ENCODE assay signal across 1 cellular context in the genomic region with DNA sequence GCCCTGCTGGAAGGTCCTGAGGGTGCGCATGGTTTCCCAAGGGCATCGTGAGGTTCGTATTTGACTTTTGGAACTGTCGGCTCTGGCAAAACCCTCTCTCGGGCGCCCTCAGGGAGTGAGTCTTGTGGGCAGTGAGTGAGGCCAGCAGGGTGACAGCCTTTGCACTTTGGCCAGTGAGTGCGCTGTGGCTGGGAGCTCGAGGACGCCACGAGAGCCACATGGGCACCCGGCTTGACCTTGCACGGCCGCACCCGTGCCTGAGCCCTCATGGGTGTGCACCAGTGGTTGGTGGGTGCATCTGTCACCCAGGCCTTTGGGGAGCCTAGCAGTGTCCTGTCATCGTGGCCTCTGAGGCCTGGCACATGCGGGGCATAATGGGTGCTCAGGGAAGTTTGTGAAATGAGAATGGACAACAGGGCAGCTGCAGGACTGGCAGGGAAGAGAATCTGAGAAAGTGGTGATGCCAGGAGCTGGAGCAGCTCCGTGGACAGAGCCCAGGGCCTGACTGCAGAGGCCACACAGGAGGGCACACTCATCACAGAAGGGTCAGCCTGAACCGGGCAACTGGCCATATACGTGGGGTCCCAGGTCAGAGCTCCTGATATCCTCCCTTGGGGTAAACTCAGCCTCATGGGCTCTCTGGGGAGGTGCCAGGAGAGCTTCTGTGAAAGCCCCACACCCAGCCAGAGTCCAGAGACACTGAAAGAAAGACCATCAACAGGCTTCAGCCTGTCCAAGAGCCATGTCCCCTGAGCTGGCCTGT.
TF ChIP-seq lines count a peak whose summit lies in the region.

No MANE protein-coding gene starts in this region.

TF ChIP-seq in K562, 482 proteins besides CTCF, POLR2A, EP300 and RAD21:
- TF ChIP-seq ZNF197 (CRISPR knock-in tag; IDR thresholded peaks at IDR 0.05; ENCODE audit: low read depth) (no peak), POLR2G (IDR thresholded peaks at IDR 0.05; ENCODE audit: low read depth, low read length) (peak; percentile 43; the same call in 1 of the 2 replicates), E2F3 (CRISPR knock-in tag; IDR thresholded peaks at IDR 0.05) (no peak)
